In genomic region chr2:216632952-216633615, GRCh38 we compare ENCODE assay signal across 9 cellular contexts. TPM values are rescaled to one million over a fixed set of nuclear protein-coding genes. Genes with fewer than 3 reads are reported as not detected.
DNase-seq lines count a peak whose midpoint lies in the region; ATAC-seq, FAIRE-seq and TF ChIP-seq lines count a peak whose summit lies in the region.
"Had no signal": no experiment of that assay in that cellular context is flagged by ENCODE, and none has a peak within 500 bp of the region (broad histone marks: within the 10 kb centered on the region; RNA-seq: fewer than 3 reads in every experiment).

A gene with protein sequence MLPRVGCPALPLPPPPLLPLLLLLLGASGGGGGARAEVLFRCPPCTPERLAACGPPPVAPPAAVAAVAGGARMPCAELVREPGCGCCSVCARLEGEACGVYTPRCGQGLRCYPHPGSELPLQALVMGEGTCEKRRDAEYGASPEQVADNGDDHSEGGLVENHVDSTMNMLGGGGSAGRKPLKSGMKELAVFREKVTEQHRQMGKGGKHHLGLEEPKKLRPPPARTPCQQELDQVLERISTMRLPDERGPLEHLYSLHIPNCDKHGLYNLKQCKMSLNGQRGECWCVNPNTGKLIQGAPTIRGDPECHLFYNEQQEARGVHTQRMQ (plus strand): TSS chr2:216633420. CDS start chr2:216633524, 104 bp downstream.

- H3K27me3 ChIP-seq in esophagus squamous epithelium (peaks cover 0 to 34% (median 0%) of the 10 kb centered on the region in 4 donors), transverse colon (peaks cover 58% of the 10 kb centered on the region)

- TF ChIP-seq CTCF in NB4 (IDR thresholded peaks at IDR 0.05; ENCODE audit: low read depth, low read length), result no peak
- no peak for TF ChIP-seq CTCF in WTC11 (IDR thresholded peaks at IDR 0.05)
- no peak for TF ChIP-seq CTCF in esophagus squamous epithelium (IDR thresholded peaks at IDR 0.05)
- TF ChIP-seq CTCF in transverse colon (IDR thresholded peaks at IDR 0.05), result no peak

- CTCF ChIA-PET in WTC11 (lab: Charles Lee), result interaction anchor here (0.6 to 3.3 kb wide), 6 partner anchors 21 to 161 kb away, joined by 3 to 15 read pairs (median 4); no protein-coding TSS in a partner anchor

- H3K27me3 Mint-ChIP-seq in WTC11 (ENCODE audit: low read depth) (peaks cover 13% of the 10 kb centered on the region), naive B cell (peaks cover 42 to 85% (median 76%) of the 10 kb centered on the region in 3 donors)

- 0% methylated on average over 11 of the region's 70 CpGs; no CpG with 5 or more reads in 1 of the 2 donors for WGBS in esophagus squamous epithelium, 2 donors
- WGBS in transverse colon (ENCODE audit: low coverage in 1 of 2), 2 donors, result 0 to 2% methylated on average over 9 to 59 of the region's 70 CpGs

- in situ Hi-C loops in transverse colon (cut with MboI; ENCODE audit: low pct_ligation_motif_present in 1 of 4, low pct_unique_long_range_greater_than_20kb in 1 of 4, low sequenced_read_pairs in 3 of 4), result no loop called here

- H3K36me3 Mint-ChIP-seq in WTC11, result peaks cover 17% of the 10 kb centered on the region
- peaks cover 0 to 7% of the 10 kb centered on the region in 2 donors for H3K36me3 Mint-ChIP-seq in naive B cell

- H3K4me1 Mint-ChIP-seq in WTC11 (peaks cover 56% of the 10 kb centered on the region), naive B cell (peaks cover 15 to 36% (median 18%) of the 10 kb centered on the region in 3 donors)

- intact Hi-C loops in esophagus squamous epithelium (cut with DNase I) (no loop called here), transverse colon (cut with DNase I; ENCODE audit: low total_unique reads) (no loop called here)

- DNase-seq in Daoy (ENCODE audit: low read depth), result peak; percentile 61
- peak; percentile 95 for DNase-seq in NB4 (ENCODE audit: low read depth)
- DNase-seq in WTC11 (ENCODE audit: low spot score), result peak; percentile 84
- DNase-seq in esophagus squamous epithelium (lab: John Stamatoyannopoulos, UW), result no peak
- DNase-seq in naive B cell, result no peak
- peak; percentile 52 for DNase-seq in transverse colon
- no peak for DNase-seq in H54 (ENCODE audit: insufficient read length, low spot score)
- no peak for DNase-seq in GOT3 (lab: John Stamatoyannopoulos, UW)

- H3K9me3 Mint-ChIP-seq in WTC11, result no peaks in the 10 kb centered on the region
- peaks cover 0 to 5% (median 2%) of the 10 kb centered on the region in 7 donors for H3K9me3 Mint-ChIP-seq in naive B cell

- POLR2A ChIA-PET in WTC11 (lab: Charles Lee), result interaction anchor here (1.3 to 2.1 kb wide), 5 partner anchors 13 to 126 kb away, joined by 4 to 8 read pairs (median 5); no protein-coding TSS in a partner anchor

- no peaks in the 10 kb centered on the region for H3K9me3 ChIP-seq in esophagus squamous epithelium
- H3K9me3 ChIP-seq in transverse colon, result no peaks in the 10 kb centered on the region

- H3K4me1 ChIP-seq in esophagus squamous epithelium (peaks cover 27 to 53% (median 27%) of the 10 kb centered on the region in 3 donors), transverse colon (peaks cover 0 to 43% (median 33%) of the 10 kb centered on the region in 4 donors)

- no peaks in the 10 kb centered on the region for H3K36me3 ChIP-seq in esophagus squamous epithelium
- no peaks in the 10 kb centered on the region for H3K36me3 ChIP-seq in transverse colon

- peak; percentile 67 for TF ChIP-seq POLR2A in NB4 (IDR thresholded peaks at IDR 0.05; ENCODE audit: extremely low read depth, insufficient read length)
- peak in 1 of 4 donors; percentile 7 for TF ChIP-seq POLR2A in esophagus squamous epithelium (IDR thresholded peaks at IDR 0.05)
- TF ChIP-seq POLR2A in transverse colon (IDR thresholded peaks at IDR 0.05), result no peak
- TF ChIP-seq POLR2A in H54 (IDR thresholded peaks at IDR 0.05; ENCODE audit: low read depth, low read length), result no peak

- FAIRE-seq in H54 (lab: Jason Lieb, UNC), result no peak
- FAIRE-seq: TTC549 had no signal

- H3K27ac Mint-ChIP-seq in WTC11 (peak within 1 kb of the TSS; percentile 97), naive B cell (peak within 1 kb of the TSS in 1 of 6 donors; percentile 60)

- no peak for TF ChIP-seq EP300 in transverse colon (IDR thresholded peaks at IDR 0.05; ENCODE audit: low read depth)

- H3K4me3 Mint-ChIP-seq in WTC11 (peak within 1 kb of the TSS; percentile 99), naive B cell (peak within 1 kb of the TSS; percentile 66 to 91 (median 84))

- ATAC-seq in WTC11 (peak; percentile 65), naive B cell (ENCODE audit: low read depth in 2 of 2) (peak in 1 of 2 donors; percentile 14)

- H3K4me3 ChIP-seq in NB4 (ENCODE audit: low read depth, low read length), result peak within 1 kb of the TSS; percentile 97
- H3K4me3 ChIP-seq in esophagus squamous epithelium, result peak within 1 kb of the TSS; percentile 66 to 76 (median 72)
- H3K4me3 ChIP-seq in transverse colon, result peak within 1 kb of the TSS; percentile 43 to 65 (median 57)

- peak within 1 kb of the TSS; percentile 57 to 89 (median 80) for H3K27ac ChIP-seq in esophagus squamous epithelium
- H3K27ac ChIP-seq in transverse colon, result peak within 1 kb of the TSS; percentile 23 to 78 (median 64)

TF ChIP-seq in WTC11, 78 proteins besides CTCF, POLR2A, EP300 and RAD21 (continues in another document):
- TF ChIP-seq FOXJ3 (CRISPR knock-in tag; IDR thresholded peaks at IDR 0.05; ENCODE audit: borderline replicate concordance) (no peak), ZNF512 (CRISPR knock-in tag; IDR thresholded peaks at IDR 0.05; ENCODE audit: borderline replicate concordance) (no peak), ZBTB21 (CRISPR knock-in tag; IDR thresholded peaks at IDR 0.05; ENCODE audit: borderline replicate concordance) (0 out of 2 replicates have a peak, but pooled peaks have one; percentile 23), USF2 (CRISPR knock-in tag; IDR thresholded peaks at IDR 0.05) (no peak; the same call in 1 of the 2 replicates), AR (CRISPR knock-in tag; IDR thresholded peaks at IDR 0.05) (no peak), STAT6 (CRISPR knock-in tag; conservative IDR thresholded peaks at IDR 0.05; ENCODE audit: low read depth) (no peak)

RNA-seq across cellular contexts. Expression of the gene that starts here (rescaled TPM):
- total RNA-seq in Daoy (2014; rRNA removed; shearing (Covaris generic)), result 14.9 and 17.2 TPM in 2 replicates
- 514 to 873 TPM (median 854 TPM) in 3 replicates for total RNA-seq in WTC11 (2021)
- 100 to 1,000 TPM; 113 to 207 (median 167) TPM for total RNA-seq in esophagus squamous epithelium
- polyA plus RNA-seq in naive B cell (ENCODE audit: low read depth in 6 of 6), result not detected
- 100 to 1,000 TPM in 2 of 4 donors, 10 to 100 TPM in 2; 10.5 to 155 (median 101) TPM for total RNA-seq in transverse colon

Comparison
In these comparisons a context has a peak if more than half of its experiments do, and no peak if none do; other contexts are left out.
1. DNase-seq: peak in Daoy (single experiment), NB4 (single experiment), WTC11 (single experiment) and transverse colon (single experiment); none in esophagus squamous epithelium (single experiment), naive B cell (single experiment), H54 (single experiment) and GOT3 (single experiment).
2. Peak in every context shown above with its lines, with median percentiles within 50 percentile points of each other: H3K4me3 ChIP-seq.